8 cellular contexts compared by ENCODE assay signal in the genomic region with DNA sequence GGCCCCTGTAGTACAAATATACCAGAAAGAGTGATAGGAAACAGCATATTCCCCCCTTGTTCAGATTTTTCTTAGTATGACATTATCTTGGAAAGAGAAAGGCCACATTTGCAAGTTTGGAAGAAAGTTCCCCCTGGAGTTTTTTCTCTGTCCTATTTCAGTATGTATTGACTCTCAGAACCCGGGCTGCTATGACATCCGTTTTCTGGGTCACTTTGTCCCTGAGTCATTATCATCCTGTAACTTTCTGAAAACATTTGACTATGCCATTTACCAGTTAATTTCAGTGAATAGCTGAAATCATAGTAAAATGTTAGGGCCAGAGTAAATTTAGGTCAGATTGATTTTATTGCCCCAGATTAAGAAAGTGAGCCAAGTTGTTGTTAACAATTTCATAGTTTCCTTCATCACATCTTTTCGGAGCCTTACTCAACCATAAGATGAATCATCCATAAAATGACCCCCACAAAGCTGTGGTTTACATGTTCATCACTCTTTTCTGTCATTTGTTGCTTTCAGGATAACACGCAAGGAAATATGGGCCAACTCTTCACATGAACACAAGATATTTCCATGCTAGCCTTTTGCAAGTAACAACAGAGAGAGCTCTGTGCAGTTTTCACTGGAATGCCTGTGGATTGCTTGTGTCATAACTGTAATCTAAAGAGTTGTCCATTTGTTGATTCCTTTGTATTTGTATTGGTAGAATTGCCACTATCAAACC. TPM values are rescaled to one million over a fixed set of nuclear protein-coding genes. Genes with fewer than 3 reads are reported as not detected.
DNase-seq lines count a peak whose midpoint lies in the region; ATAC-seq and TF ChIP-seq lines count a peak whose summit lies in the region.

No MANE protein-coding gene starts in this region.

- POLR2A ChIA-PET in activated CD4-positive, alpha-beta memory T cell treated with anti-CD3 and anti-CD28 coated beads for 36 hours (lab: Charles Lee): no interaction called here

- H3K9me3 Mint-ChIP-seq in natural killer cell treated with Interleukin-12 subunit alpha and Interleukin-12 subunit beta and Interleukin-15 and Interleukin-18, amount 100 ng/mL, for 72 hours: peaks cover 7% of the 10 kb centered on the region
- H3K9me3 Mint-ChIP-seq in natural killer cell (peaks cover 0 to 2% of the 10 kb centered on the region in 2 donors), glutamatergic neuron (ENCODE audit: unreplicated experiment) (no peaks in the 10 kb centered on the region)
- H3K9me3 Mint-ChIP-seq in activated CD4-positive, alpha-beta memory T cell treated with anti-CD3 and anti-CD28 coated beads for 36 hours: no peaks in the 10 kb centered on the region

- no peak for DNase-seq in natural killer cell treated with Interleukin-12 subunit alpha and Interleukin-12 subunit beta and Interleukin-15 and Interleukin-18, amount 100 ng/mL, for 72 hours (ENCODE audit: low spot score)
- DNase-seq in natural killer cell (no peak), RPMI8226 (peak; percentile 23), left ventricle myocardium inferior (no peak), NCI-H345 (lab: John Stamatoyannopoulos, UW) (no peak), glutamatergic neuron (no peak), NCI-H526 treated with DMSO at 0.1 percent for 48 hours (lab: John Stamatoyannopoulos, UW) (no peak)
- DNase-seq in activated CD4-positive, alpha-beta memory T cell treated with anti-CD3 and anti-CD28 coated beads for 36 hours: no peak

- peak overlapping the region; percentile 86 for H3K27ac Mint-ChIP-seq in natural killer cell treated with Interleukin-12 subunit alpha and Interleukin-12 subunit beta and Interleukin-15 and Interleukin-18, amount 100 ng/mL, for 72 hours
- H3K27ac Mint-ChIP-seq in natural killer cell (no peak overlapping the region), glutamatergic neuron (ENCODE audit: unreplicated experiment) (no peak overlapping the region)
- H3K27ac Mint-ChIP-seq in activated CD4-positive, alpha-beta memory T cell treated with anti-CD3 and anti-CD28 coated beads for 36 hours: no peak overlapping the region

- H3K4me3 ChIP-seq in left ventricle myocardium inferior: no peak overlapping the region

- peak; percentile 46 to 69 for ATAC-seq in natural killer cell treated with Interleukin-12 subunit alpha and Interleukin-12 subunit beta and Interleukin-15 and Interleukin-18, amount 100 ng/mL, for 72 hours
- ATAC-seq in natural killer cell: no peak

- no peaks in the 10 kb centered on the region for H3K27me3 Mint-ChIP-seq in natural killer cell treated with Interleukin-12 subunit alpha and Interleukin-12 subunit beta and Interleukin-15 and Interleukin-18, amount 100 ng/mL, for 72 hours
- no peaks in the 10 kb centered on the region for H3K27me3 Mint-ChIP-seq in natural killer cell (ENCODE audit: low read depth in 2 of 2)
- peaks cover under 1% of the 10 kb centered on the region for H3K27me3 Mint-ChIP-seq in glutamatergic neuron (ENCODE audit: unreplicated experiment)
- H3K27me3 Mint-ChIP-seq in activated CD4-positive, alpha-beta memory T cell treated with anti-CD3 and anti-CD28 coated beads for 36 hours: peaks cover 2% of the 10 kb centered on the region

- no peaks in the 10 kb centered on the region for H3K36me3 ChIP-seq in left ventricle myocardium inferior

- no peaks in the 10 kb centered on the region for H3K4me1 ChIP-seq in left ventricle myocardium inferior

- peak overlapping the region; percentile 82 for H3K27ac ChIP-seq in left ventricle myocardium inferior (replicated peaks)

- CTCF ChIA-PET in activated CD4-positive, alpha-beta memory T cell treated with anti-CD3 and anti-CD28 coated beads for 36 hours (lab: Charles Lee): no interaction called here

- H3K4me3 Mint-ChIP-seq in natural killer cell treated with Interleukin-12 subunit alpha and Interleukin-12 subunit beta and Interleukin-15 and Interleukin-18, amount 100 ng/mL, for 72 hours: peak overlapping the region; percentile 59
- no peak overlapping the region for H3K4me3 Mint-ChIP-seq in natural killer cell
- no peak overlapping the region for H3K4me3 Mint-ChIP-seq in glutamatergic neuron (ENCODE audit: unreplicated experiment)
- no peak overlapping the region for H3K4me3 Mint-ChIP-seq in activated CD4-positive, alpha-beta memory T cell treated with anti-CD3 and anti-CD28 coated beads for 36 hours

- H3K36me3 Mint-ChIP-seq in natural killer cell treated with Interleukin-12 subunit alpha and Interleukin-12 subunit beta and Interleukin-15 and Interleukin-18, amount 100 ng/mL, for 72 hours: no peaks in the 10 kb centered on the region
- no peaks in the 10 kb centered on the region for H3K36me3 Mint-ChIP-seq in natural killer cell
- no peaks in the 10 kb centered on the region for H3K36me3 Mint-ChIP-seq in glutamatergic neuron (ENCODE audit: unreplicated experiment)
- H3K36me3 Mint-ChIP-seq in activated CD4-positive, alpha-beta memory T cell treated with anti-CD3 and anti-CD28 coated beads for 36 hours: no peaks in the 10 kb centered on the region

- peaks cover 30 to 50% of the 10 kb centered on the region in 2 donors for H3K4me1 Mint-ChIP-seq in natural killer cell treated with Interleukin-12 subunit alpha and Interleukin-12 subunit beta and Interleukin-15 and Interleukin-18, amount 100 ng/mL, for 72 hours (ENCODE audit: low read depth in 2 of 2)
- H3K4me1 Mint-ChIP-seq in natural killer cell (peaks cover 26 to 30% of the 10 kb centered on the region in 2 donors), glutamatergic neuron (ENCODE audit: low read depth, unreplicated experiment) (no peaks in the 10 kb centered on the region)
- no peaks in the 10 kb centered on the region for H3K4me1 Mint-ChIP-seq in activated CD4-positive, alpha-beta memory T cell treated with anti-CD3 and anti-CD28 coated beads for 36 hours (ENCODE audit: low read depth)

- peaks cover 12% of the 10 kb centered on the region for H3K27me3 ChIP-seq in left ventricle myocardium inferior (ENCODE audit: low read depth)

- intact Hi-C loops in natural killer cell (cut with micrococcal nuclease): no loop called here
- intact Hi-C loops in left ventricle myocardium inferior (cut with micrococcal nuclease): no loop called here
- intact Hi-C loops in activated CD4-positive, alpha-beta memory T cell treated with anti-CD3 and anti-CD28 coated beads for 36 hours (cut with micrococcal nuclease): no loop called here

- no peak for TF ChIP-seq CTCF in natural killer cell (IDR thresholded peaks at IDR 0.05)
- TF ChIP-seq CTCF in left ventricle myocardium inferior (IDR thresholded peaks at IDR 0.05; ENCODE audit: borderline replicate concordance): no peak
- TF ChIP-seq CTCF in glutamatergic neuron (IDR thresholded peaks at IDR 0.05; ENCODE audit: partially characterized antibody, unreplicated experiment): no peak

- H3K9me3 ChIP-seq in left ventricle myocardium inferior (replicated peaks): no peaks in the 10 kb centered on the region

RNA-seq across cellular contexts. Expression of gene MACC1, which starts 3.8 kb away (rescaled TPM):
- total RNA-seq in natural killer cell treated with Interleukin-12 subunit alpha and Interleukin-12 subunit beta and Interleukin-15 and Interleukin-18, amount 100 ng/mL, for 72 hours: 1 to 10 TPM; 2.6 to 5.5 TPM
- total RNA-seq in natural killer cell (under 1 TPM; 0.09 to 0.45 (median 0.26) TPM), left ventricle myocardium inferior (0.03 TPM), glutamatergic neuron (ENCODE audit: unreplicated experiment) (0.29 TPM)
- total RNA-seq in activated CD4-positive, alpha-beta memory T cell treated with anti-CD3 and anti-CD28 coated beads for 36 hours: under 1 TPM; 0.10 TPM

Comparison
In these comparisons a context has a peak if more than half of its experiments do, and no peak if none do; other contexts are left out.
1. ATAC-seq: peak in natural killer cell treated with Interleukin-12 subunit alpha and Interleukin-12 subunit beta and Interleukin-15 and Interleukin-18, amount 100 ng/mL, for 72 hours (2 of 2); none in natural killer cell (0 of 3).
2. H3K27ac Mint-ChIP-seq: peak in natural killer cell treated with Interleukin-12 subunit alpha and Interleukin-12 subunit beta and Interleukin-15 and Interleukin-18, amount 100 ng/mL, for 72 hours (2 of 2); none in natural killer cell (0 of 2), glutamatergic neuron (single experiment) and activated CD4-positive, alpha-beta memory T cell treated with anti-CD3 and anti-CD28 coated beads for 36 hours (single experiment).